Comparison of ENCODE assay signal across 14 cellular contexts in genomic region chr5:137935190-137935589, GRCh38. TPM values are rescaled to one million over a fixed set of nuclear protein-coding genes. Genes with fewer than 3 reads are reported as not detected.
DNase-seq lines count a peak whose midpoint lies in the region; ATAC-seq and TF ChIP-seq lines count a peak whose summit lies in the region.
"Had no signal": no experiment of that assay in that cellular context is flagged by ENCODE, and none has a peak within 500 bp of the region (broad histone marks: within the 10 kb centered on the region; RNA-seq: fewer than 3 reads in every experiment).

No MANE protein-coding gene starts in this region.

- DNase-seq in WTC11 (ENCODE audit: low spot score) (no peak), SHP77 (lab: John Stamatoyannopoulos, UW) (no peak)
- no peak for DNase-seq in natural killer cell treated with Interleukin-12 subunit alpha and Interleukin-12 subunit beta and Interleukin-15 and Interleukin-18, amount 100 ng/mL, for 72 hours (ENCODE audit: low spot score)
- DNase-seq in stimulated activated CD4-positive, alpha-beta T cell treated with anti-CD3 and anti-CD28 coated beads, Interleukin-4, amount 100 ng/mL, for 24 hours, result no peak
- DNase-seq: activated CD4-positive, alpha-beta memory T cell treated with anti-CD3 and anti-CD28 coated beads, Interleukin-2, amount 10 ng/mL, durations not matched to agents 7 days and 5 days; GDM1; NCI-H1417; T-helper 9 cell had no signal

- TF ChIP-seq CTCF in WTC11 (IDR thresholded peaks at IDR 0.05), result no peak

- CTCF ChIA-PET in WTC11 (lab: Charles Lee), result interaction anchor here (1.8 kb wide), 1 partner anchor 156 kb away, joined by 5 read pairs; no protein-coding TSS in a partner anchor

- H3K27me3 Mint-ChIP-seq in WTC11 (ENCODE audit: low read depth), result no peaks in the 10 kb centered on the region
- H3K27me3 Mint-ChIP-seq in natural killer cell treated with Interleukin-12 subunit alpha and Interleukin-12 subunit beta and Interleukin-15 and Interleukin-18, amount 100 ng/mL, for 72 hours, result no peaks in the 10 kb centered on the region
- H3K27me3 Mint-ChIP-seq: activated CD4-positive, alpha-beta memory T cell treated with anti-CD3 and anti-CD28 coated beads, Interleukin-2, amount 10 ng/mL, durations not matched to agents 7 days and 5 days had no signal

- POLR2A ChIA-PET in WTC11 (lab: Charles Lee), result no interaction called here

- H3K9me3 Mint-ChIP-seq in WTC11, result no peaks in the 10 kb centered on the region
- no peaks in the 10 kb centered on the region for H3K9me3 Mint-ChIP-seq in natural killer cell treated with Interleukin-12 subunit alpha and Interleukin-12 subunit beta and Interleukin-15 and Interleukin-18, amount 100 ng/mL, for 72 hours
- H3K9me3 Mint-ChIP-seq: activated CD4-positive, alpha-beta memory T cell treated with anti-CD3 and anti-CD28 coated beads, Interleukin-2, amount 10 ng/mL, durations not matched to agents 7 days and 5 days had no signal

- ATAC-seq in GM18511 (IDR thresholded peaks at IDR 0.05; ENCODE audit: unreplicated experiment), result peak; percentile 43
- peak; percentile 48 for ATAC-seq in GM21619 (IDR thresholded peaks at IDR 0.05; ENCODE audit: unreplicated experiment)
- ATAC-seq in WTC11, result no peak
- ATAC-seq in natural killer cell treated with Interleukin-12 subunit alpha and Interleukin-12 subunit beta and Interleukin-15 and Interleukin-18, amount 100 ng/mL, for 72 hours, result no peak
- ATAC-seq in GM21381 (IDR thresholded peaks at IDR 0.05; ENCODE audit: unreplicated experiment), result no peak

- H3K4me1 Mint-ChIP-seq in WTC11, result no peaks in the 10 kb centered on the region
- H3K4me1 Mint-ChIP-seq in natural killer cell treated with Interleukin-12 subunit alpha and Interleukin-12 subunit beta and Interleukin-15 and Interleukin-18, amount 100 ng/mL, for 72 hours (ENCODE audit: low read depth in 2 of 2), result peaks cover 0 to 8% of the 10 kb centered on the region in 2 donors

- H3K27ac Mint-ChIP-seq in WTC11, result 0 out of 2 replicates have a peak overlapping the region, but pooled peaks have one; percentile 24
- H3K27ac Mint-ChIP-seq in natural killer cell treated with Interleukin-12 subunit alpha and Interleukin-12 subunit beta and Interleukin-15 and Interleukin-18, amount 100 ng/mL, for 72 hours, result peak overlapping the region; percentile 2 to 15
- H3K27ac Mint-ChIP-seq: activated CD4-positive, alpha-beta memory T cell treated with anti-CD3 and anti-CD28 coated beads, Interleukin-2, amount 10 ng/mL, durations not matched to agents 7 days and 5 days had no signal

- H3K4me3 Mint-ChIP-seq in WTC11, result no peak overlapping the region
- no peak overlapping the region for H3K4me3 Mint-ChIP-seq in natural killer cell treated with Interleukin-12 subunit alpha and Interleukin-12 subunit beta and Interleukin-15 and Interleukin-18, amount 100 ng/mL, for 72 hours
- H3K4me3 Mint-ChIP-seq: activated CD4-positive, alpha-beta memory T cell treated with anti-CD3 and anti-CD28 coated beads, Interleukin-2, amount 10 ng/mL, durations not matched to agents 7 days and 5 days had no signal

- H3K36me3 Mint-ChIP-seq in WTC11, result peaks cover 23% of the 10 kb centered on the region
- H3K36me3 Mint-ChIP-seq in natural killer cell treated with Interleukin-12 subunit alpha and Interleukin-12 subunit beta and Interleukin-15 and Interleukin-18, amount 100 ng/mL, for 72 hours, result peaks cover 17% of the 10 kb centered on the region

TF ChIP-seq in WTC11, 78 proteins besides CTCF, POLR2A, EP300 and RAD21:
- TF ChIP-seq CREM (CRISPR knock-in tag; IDR thresholded peaks at IDR 0.05) (no peak), MAX (CRISPR knock-in tag; IDR thresholded peaks at IDR 0.05) (no peak), CDX4 (CRISPR knock-in tag; IDR thresholded peaks at IDR 0.05; ENCODE audit: borderline replicate concordance) (no peak), ATF6 (CRISPR knock-in tag; IDR thresholded peaks at IDR 0.05) (no peak), PRRX2 (CRISPR knock-in tag; IDR thresholded peaks at IDR 0.05) (no peak), ESRRA (CRISPR knock-in tag; IDR thresholded peaks at IDR 0.05; ENCODE audit: borderline replicate concordance) (no peak), ZNF425 (CRISPR knock-in tag; conservative IDR thresholded peaks at IDR 0.05) (no peak), MXD4 (CRISPR knock-in tag; IDR thresholded peaks at IDR 0.05; ENCODE audit: borderline replicate concordance) (no peak), TP53 (CRISPR knock-in tag; IDR thresholded peaks at IDR 0.05) (no peak), ZMAT4 (CRISPR knock-in tag; IDR thresholded peaks at IDR 0.05) (no peak), ATF1 (CRISPR knock-in tag; IDR thresholded peaks at IDR 0.05) (no peak), NR2C2 (CRISPR knock-in tag; IDR thresholded peaks at IDR 0.05) (no peak)

RNA-seq across cellular contexts. Expression of gene PKD2L2, which starts 45.9 kb away (rescaled TPM):
- 0.21 TPM in 1 of 3 replicates, not detected in the others for total RNA-seq in WTC11 (2021)
- total RNA-seq in natural killer cell treated with Interleukin-12 subunit alpha and Interleukin-12 subunit beta and Interleukin-15 and Interleukin-18, amount 100 ng/mL, for 72 hours, result not detected
- total RNA-seq: H4, hepatocyte, subcutaneous adipose tissue had no signal

Comparison
In these comparisons a context has a peak if more than half of its experiments do, and no peak if none do; other contexts are left out.
1. ATAC-seq: peak in GM18511 (single experiment) and GM21619 (single experiment); none in WTC11 (single experiment), natural killer cell treated with Interleukin-12 subunit alpha and Interleukin-12 subunit beta and Interleukin-15 and Interleukin-18, amount 100 ng/mL, for 72 hours (0 of 2) and GM21381 (single experiment).